In genomic region chr3:11095932-11096265, GRCh38 we compare ENCODE assay signal across 10 cellular contexts. TPM values are rescaled to one million over a fixed set of nuclear protein-coding genes. Genes with fewer than 3 reads are reported as not detected.
DNase-seq lines count a peak whose midpoint lies in the region; ATAC-seq, FAIRE-seq and TF ChIP-seq lines count a peak whose summit lies in the region.
"Had no signal": no experiment of that assay in that cellular context is flagged by ENCODE, and none has a peak within 500 bp of the region (broad histone marks: within the 10 kb centered on the region; RNA-seq: fewer than 3 reads in every experiment).

No MANE protein-coding gene starts in this region.

- no peak overlapping the region for H3K9ac ChIP-seq in endodermal cell (ENCODE audit: extremely low read depth, low read length, poor library complexity, severe bottlenecking)

- DNase-seq in EH (ENCODE audit: low read depth) = peak; percentile 22
- DNase-seq in Panc1 (ENCODE audit: low read depth, low spot score) = no peak
- peak; percentile 68 for DNase-seq in endodermal cell
- no peak for DNase-seq in omental fat pad (ENCODE audit: low spot score)
- DNase-seq in NCI-H510A (lab: John Stamatoyannopoulos, UW) = no peak
- no peak for DNase-seq in body of pancreas
- DNase-seq in small intestine = no peak
- DNase-seq in SHP77 (lab: John Stamatoyannopoulos, UW) = no peak
- DNase-seq: DMS79 treated with DMSO at 0.1 percent for 48 hours, NCI-H510A treated with DMSO at 0.1 percent for 48 hours had no signal

- intact Hi-C loops in Panc1 (cut with micrococcal nuclease; ENCODE audit: unreplicated experiment) (no loop called here), body of pancreas (cut with DNase I) (no loop called here)

- H3K4me3 Mint-ChIP-seq in endodermal cell = peak overlapping the region; percentile 33

- peaks cover 5% of the 10 kb centered on the region for H3K4me1 Mint-ChIP-seq in endodermal cell

- H3K9me3 ChIP-seq in Panc1 (ENCODE audit: control insufficient read depth, insufficient read depth, low read depth, low read length) (no peaks in the 10 kb centered on the region), endodermal cell (ENCODE audit: control insufficient read depth, low read length) (no peaks in the 10 kb centered on the region), body of pancreas (no peaks in the 10 kb centered on the region), small intestine (ENCODE audit: control insufficient read depth, low read depth) (no peaks in the 10 kb centered on the region)

- BruUV-seq in Panc1 (replicated peaks; lab: Mats Ljungman, UMichigan) = no TSS peak

- POLR2A ChIA-PET in Panc1 (lab: Charles Lee) = interaction anchor here (0.6 kb wide), 1 partner anchor 124 kb away, joined by 16 read pairs; no protein-coding TSS in a partner anchor

- ATAC-seq in Panc1 = peak; percentile 68
- ATAC-seq in omental fat pad (ENCODE audit: low FRiP score) = peak; percentile 1
- ATAC-seq in body of pancreas = no peak

- no peak for FAIRE-seq in small intestine (lab: Jason Lieb, UNC)

- TF ChIP-seq POLR2A in body of pancreas (IDR thresholded peaks at IDR 0.05) = no peak

- H3K27me3 ChIP-seq in Panc1 (ENCODE audit: control insufficient read depth, insufficient read depth, low read length) = no peaks in the 10 kb centered on the region
- peaks cover 11% of the 10 kb centered on the region for H3K27me3 ChIP-seq in endodermal cell (ENCODE audit: control insufficient read depth, insufficient read depth, low read length, poor library complexity, severe bottlenecking)
- no peaks in the 10 kb centered on the region for H3K27me3 ChIP-seq in body of pancreas
- H3K27me3 ChIP-seq in small intestine (ENCODE audit: control insufficient read depth in 2 of 2, insufficient read depth in 2 of 2, low read length in 2 of 2) = no peaks in the 10 kb centered on the region

- H3K9me3 Mint-ChIP-seq in endodermal cell = peaks cover 4% of the 10 kb centered on the region

- in situ Hi-C loops in Panc1 (cut with HindIII; ENCODE audit: low pct_unique_long_range_greater_than_20kb, low sequenced_read_pairs) = no loop called here

- WGBS in endodermal cell (ENCODE audit: insufficient coverage in 1 of 2, insufficient read length in 1 of 2), 2 experiments = 62 to 64% methylated on average over 7 to 8 of the region's 8 CpGs
- 44 to 61% methylated on average over 8 of the region's 8 CpGs for WGBS in body of pancreas, 2 donors
- 61 to 69% (median 65%) methylated on average over 8 of the region's 8 CpGs for WGBS in small intestine, 3 donors

- CTCF ChIA-PET in Panc1 (lab: Charles Lee) = interaction anchor here (1.2 kb wide), 1 partner anchor 59 kb away, joined by 6 read pairs; the partner anchor contains the start of gene HRH1

- H3K27ac ChIP-seq in Panc1 (ENCODE audit: low read length) = peak overlapping the region; percentile 75
- no peak overlapping the region for H3K27ac ChIP-seq in endodermal cell (ENCODE audit: low read depth, low read length)
- no peak overlapping the region for H3K27ac ChIP-seq in body of pancreas
- H3K27ac ChIP-seq in small intestine (ENCODE audit: low read depth in 1 of 2, low read length in 1 of 2) = no peak overlapping the region

- peak overlapping the region; percentile 35 to 60 for H3K4me3 ChIP-seq in Panc1 (ENCODE audit: low read depth in 2 of 2, low read length in 2 of 2)
- H3K4me3 ChIP-seq in endodermal cell (ENCODE audit: low read length) = no peak overlapping the region
- H3K4me3 ChIP-seq in body of pancreas = no peak overlapping the region
- no peak overlapping the region for H3K4me3 ChIP-seq in small intestine (ENCODE audit: low read depth in 1 of 2, low read length in 2 of 2)

- peaks cover 3% of the 10 kb centered on the region for H3K4me1 ChIP-seq in Panc1 (ENCODE audit: control insufficient read depth, insufficient read depth, low read length)
- H3K4me1 ChIP-seq in endodermal cell (ENCODE audit: control insufficient read depth, insufficient read depth, low read length) = no peaks in the 10 kb centered on the region
- no peaks in the 10 kb centered on the region for H3K4me1 ChIP-seq in body of pancreas
- H3K4me1 ChIP-seq in small intestine (ENCODE audit: control insufficient read depth in 2 of 2, insufficient read depth in 1 of 2, low read depth in 1 of 2, low read length in 1 of 2) = no peaks in the 10 kb centered on the region

- TF ChIP-seq CTCF in Panc1 (IDR thresholded peaks at IDR 0.05) (peak; percentile 66; the same call in 1 of the 2 replicates), endodermal cell (conservative IDR thresholded peaks at IDR 0.05) (peak; percentile 53), omental fat pad (IDR thresholded peaks at IDR 0.05) (no peak), body of pancreas (IDR thresholded peaks at IDR 0.05) (no peak)

- no peak overlapping the region for H3K27ac Mint-ChIP-seq in endodermal cell

- no peaks in the 10 kb centered on the region for H3K36me3 Mint-ChIP-seq in endodermal cell (ENCODE audit: low read depth)

- peaks cover 40% of the 10 kb centered on the region for H3K27me3 Mint-ChIP-seq in endodermal cell (ENCODE audit: insufficient read depth)

- H3K36me3 ChIP-seq in Panc1 (ENCODE audit: control insufficient read depth, insufficient read depth, low read length) (no peaks in the 10 kb centered on the region), endodermal cell (ENCODE audit: control insufficient read depth, insufficient read depth, low read length) (no peaks in the 10 kb centered on the region), body of pancreas (replicated peaks in 1 of 2; ENCODE audit: insufficient read depth in 1 of 2, low read depth in 2 of 2) (no peaks in the 10 kb centered on the region), small intestine (ENCODE audit: control insufficient read depth in 2 of 2, insufficient read depth in 2 of 2, low read length in 2 of 2) (no peaks in the 10 kb centered on the region)

RNA-seq across cellular contexts. Expression of gene HRH1, which starts 58.4 kb away (rescaled TPM):
- total RNA-seq in Panc1 (2021; ENCODE audit: unreplicated experiment) (4.6 TPM), endodermal cell (under 1 TPM in 1 of 2 donors, not detected in 1; 0.13 TPM), omental fat pad (10 to 100 TPM in 1 of 4 donors, 1 to 10 TPM in 3; 3.6 to 27.7 (median 6.1) TPM), body of pancreas (under 1 TPM; 0.66 to 0.78 TPM)
- polyA plus RNA-seq in Panc1 (2012; ENCODE audit: insufficient read length) = 4.9 TPM
- polyA plus RNA-seq in endodermal cell (2013, experiment 1 of 2) = 0.21 TPM
- polyA plus RNA-seq in endodermal cell (2013, experiment 2 of 2) = 0.41 TPM
- 1 to 10 TPM; 1.1 to 3.8 (median 1.6) TPM for polyA plus RNA-seq in small intestine

Comparison
In these comparisons a context has a peak if more than half of its experiments do, and no peak if none do; other contexts are left out.
1. DNase-seq: peak in EH (single experiment) and endodermal cell (single experiment); none in Panc1 (single experiment), omental fat pad (single experiment), NCI-H510A (single experiment), body of pancreas (0 of 4), small intestine (single experiment) and SHP77 (0 of 2).
2. H3K4me3 ChIP-seq: peak in Panc1 (2 of 2); none in endodermal cell (single experiment), body of pancreas (0 of 2) and small intestine (0 of 2).
3. CTCF ChIP-seq: peak in Panc1 (single experiment) and endodermal cell (single experiment); none in omental fat pad (0 of 3) and body of pancreas (0 of 7).